ENCODE assay signal across 12 cellular contexts in genomic region chr1:56370513-56370912, GRCh38.
"Had no signal": no experiment of that assay in that cellular context is flagged by ENCODE, and none has a peak within 500 bp of the region (broad histone marks: within the 10 kb centered on the region; RNA-seq: fewer than 3 reads in every experiment).

No MANE protein-coding gene starts in this region.

- DNase-seq: effector memory CD4-positive, alpha-beta T cell; gastrocnemius medialis; kidney glomerular epithelial cell; mesendoderm; naive B cell; stimulated activated CD4-positive, alpha-beta T cell treated with anti-CD3 and anti-CD28 coated beads, Interleukin-2, amount 100 ng/mL, for 24 hours; stimulated activated naive CD4-positive, alpha-beta T cell treated with Interleukin-2 at 50 U/mL for 16 hours had no signal

- H3K27ac ChIP-seq: epithelial cell of prostate, esophagus muscularis mucosa had no signal

- H3K4me3 ChIP-seq: esophagus muscularis mucosa, gastrocnemius medialis had no signal

- H3K9me3 ChIP-seq: esophagus muscularis mucosa, gastrocnemius medialis had no signal

- FAIRE-seq: islet of Langerhans, urothelium cell line had no signal

- H3K36me3 ChIP-seq: esophagus muscularis mucosa, gastrocnemius medialis had no signal

- H3K27me3 ChIP-seq: esophagus muscularis mucosa, gastrocnemius medialis had no signal

- ATAC-seq: gastrocnemius medialis, sciatic nerve had no signal
